ENCODE assay signal across 17 cellular contexts in the genomic region with DNA sequence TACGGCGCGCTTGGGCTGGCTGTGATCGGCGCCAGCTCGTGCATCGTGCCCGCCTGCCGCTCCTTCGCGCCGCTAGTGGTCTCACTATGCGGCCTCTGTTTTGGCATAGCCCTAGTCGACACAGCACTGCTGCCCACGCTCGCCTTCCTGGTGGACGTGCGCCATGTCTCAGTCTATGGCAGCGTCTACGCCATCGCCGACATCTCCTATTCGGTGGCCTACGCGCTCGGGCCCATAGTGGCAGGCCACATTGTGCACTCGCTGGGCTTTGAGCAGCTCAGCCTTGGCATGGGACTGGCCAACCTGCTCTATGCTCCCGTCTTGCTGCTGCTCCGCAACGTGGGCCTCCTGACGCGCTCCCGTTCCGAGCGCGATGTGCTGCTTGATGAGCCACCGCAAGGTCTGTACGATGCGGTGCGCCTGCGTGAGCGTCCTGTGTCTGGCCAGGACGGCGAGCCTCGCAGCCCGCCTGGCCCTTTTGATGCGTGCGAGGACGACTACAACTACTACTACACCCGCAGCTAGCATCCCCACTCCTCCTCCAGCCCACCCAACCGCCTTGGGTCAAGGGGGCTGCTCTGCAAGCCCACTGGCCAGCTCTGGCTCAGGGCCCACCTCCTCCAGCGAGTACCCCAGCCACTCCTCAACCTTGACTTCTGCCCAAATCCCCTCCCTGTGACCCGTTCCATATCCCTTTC. TPM values are rescaled to one million over a fixed set of nuclear protein-coding genes. Genes with fewer than 3 reads are reported as not detected.
DNase-seq lines count a peak whose midpoint lies in the region; ATAC-seq and TF ChIP-seq lines count a peak whose summit lies in the region.
"Had no signal": no experiment of that assay in that cellular context is flagged by ENCODE, and none has a peak within 500 bp of the region (broad histone marks: within the 10 kb centered on the region; RNA-seq: fewer than 3 reads in every experiment).

No MANE protein-coding gene starts in this region.

- no peaks in the 10 kb centered on the region for H3K36me3 ChIP-seq in neural cell (ENCODE audit: insufficient read depth, low read length)
- H3K36me3 ChIP-seq in aorta (ENCODE audit: control insufficient read depth in 1 of 2, insufficient read depth in 2 of 2, low read length in 1 of 2): no peaks in the 10 kb centered on the region
- H3K36me3 ChIP-seq: breast epithelium, stomach had no signal

- H3K9ac ChIP-seq in neural cell (ENCODE audit: low read length): no peak overlapping the region

- no peaks in the 10 kb centered on the region for H3K4me1 ChIP-seq in aorta (ENCODE audit: control insufficient read depth in 1 of 2, insufficient read depth in 2 of 2, low read length in 2 of 2)

- POLR2A ChIA-PET in activated naive CD8-positive, alpha-beta T cell treated with anti-CD3 and anti-CD28 coated beads, Interleukin-2, amount 10 ng/mL, durations not matched to agents 7 days and 5 days (lab: Charles Lee): no interaction called here

- peaks cover 8% of the 10 kb centered on the region for H3K36me3 Mint-ChIP-seq in activated naive CD8-positive, alpha-beta T cell treated with anti-CD3 and anti-CD28 coated beads, Interleukin-2, amount 10 ng/mL, durations not matched to agents 7 days and 5 days
- H3K36me3 Mint-ChIP-seq in activated naive CD8-positive, alpha-beta T cell treated with anti-CD3 and anti-CD28 coated beads for 36 hours: peaks cover 9% of the 10 kb centered on the region
- H3K36me3 Mint-ChIP-seq in brain: no peaks in the 10 kb centered on the region

- H3K27ac ChIP-seq in neural cell (ENCODE audit: low read length) (no peak overlapping the region), aorta (ENCODE audit: low read depth in 1 of 2, low read length in 2 of 2) (no peak overlapping the region)
- H3K27ac ChIP-seq: breast epithelium, stomach had no signal

- 4 to 6% methylated on average over 52 to 53 of the region's 53 CpGs for WGBS in aorta, 2 donors

- H3K4me2 ChIP-seq in neural cell (ENCODE audit: low read length): no peak overlapping the region

- H3K9me3 ChIP-seq in neural cell (ENCODE audit: low read length) (no peaks in the 10 kb centered on the region), aorta (ENCODE audit: control insufficient read depth, low read length) (no peaks in the 10 kb centered on the region)
- H3K9me3 ChIP-seq: breast epithelium, mucosa of descending colon had no signal

- intact Hi-C loops in aorta (cut with DNase I): no loop called here

- H3K27me3 ChIP-seq in neural cell (ENCODE audit: insufficient read depth, low read depth, low read length) (peaks cover 100% of the 10 kb centered on the region), aorta (ENCODE audit: control insufficient read depth in 1 of 2, insufficient read depth in 2 of 2, low read length in 1 of 2) (peaks cover 0 to 6% of the 10 kb centered on the region in 2 donors)

- H3K4me3 ChIP-seq in neural cell (ENCODE audit: low read length) (peak overlapping the region; percentile 65), aorta (ENCODE audit: low read length in 2 of 2) (no peak overlapping the region)
- H3K4me3 ChIP-seq: mucosa of descending colon, stomach had no signal

- H3K79me2 ChIP-seq in neural cell (replicated peaks; ENCODE audit: insufficient read depth, low read length): no peaks in the 10 kb centered on the region

- no peak for DNase-seq in activated naive CD8-positive, alpha-beta T cell treated with anti-CD3 and anti-CD28 coated beads, Interleukin-2, amount 10 ng/mL, durations not matched to agents 7 days and 5 days
- no peak for DNase-seq in activated naive CD8-positive, alpha-beta T cell treated with anti-CD3 and anti-CD28 coated beads for 36 hours
- peak; percentile 32 to 70 for DNase-seq in aorta
- DNase-seq in HT-29 (ENCODE audit: low spot score): no peak
- no peak for DNase-seq in Kasumi-1 (lab: John Stamatoyannopoulos, UW)
- DNase-seq in SK-N-DZ (ENCODE audit: low spot score): no peak
- DNase-seq: activated naive CD4-positive, alpha-beta T cell treated with Interleukin-2 at 50 U/mL for 16 hours; KBM-7; left cardiac atrium; mucosa of descending colon; NCI-H1105 treated with DMSO at 0.1 percent for 48 hours; stimulated activated CD4-positive, alpha-beta T cell treated with anti-CD3 and anti-CD28 coated beads, Interleukin-12 subunit alpha, Interleukin-12 subunit beta, amount 100 ng/mL, for 4 hours; stomach had no signal

- peak overlapping the region; percentile 83 for H3K27ac Mint-ChIP-seq in activated naive CD8-positive, alpha-beta T cell treated with anti-CD3 and anti-CD28 coated beads, Interleukin-2, amount 10 ng/mL, durations not matched to agents 7 days and 5 days
- no peak overlapping the region for H3K27ac Mint-ChIP-seq in activated naive CD8-positive, alpha-beta T cell treated with anti-CD3 and anti-CD28 coated beads for 36 hours
- peak overlapping the region in 2 of 5 experiments; percentile 11 for H3K27ac Mint-ChIP-seq in brain

- H3F3A ChIP-seq in neural cell (ENCODE audit: insufficient read depth, low read length, poor library complexity, severe bottlenecking): no peaks in the 10 kb centered on the region

- no peak for ATAC-seq in activated naive CD8-positive, alpha-beta T cell treated with anti-CD3 and anti-CD28 coated beads, Interleukin-2, amount 10 ng/mL, durations not matched to agents 7 days and 5 days (ENCODE audit: low read depth)
- ATAC-seq in aorta (ENCODE audit: low FRiP score): no peak
- ATAC-seq: mucosa of descending colon had no signal

- TF ChIP-seq RAD21 in neural cell (conservative IDR thresholded peaks at IDR 0.05): no peak

- peaks cover 5% of the 10 kb centered on the region for H3K4me1 Mint-ChIP-seq in activated naive CD8-positive, alpha-beta T cell treated with anti-CD3 and anti-CD28 coated beads, Interleukin-2, amount 10 ng/mL, durations not matched to agents 7 days and 5 days
- peaks cover 12% of the 10 kb centered on the region for H3K4me1 Mint-ChIP-seq in activated naive CD8-positive, alpha-beta T cell treated with anti-CD3 and anti-CD28 coated beads for 36 hours
- H3K4me1 Mint-ChIP-seq in brain: peaks cover 58% of the 10 kb centered on the region

- no peaks in the 10 kb centered on the region for H3K9me2 ChIP-seq in neural cell (ENCODE audit: insufficient read depth, low read length)

- no peaks in the 10 kb centered on the region for H4K20me1 ChIP-seq in neural cell (ENCODE audit: insufficient read depth)

- peaks cover 78% of the 10 kb centered on the region for H3K27me3 Mint-ChIP-seq in activated naive CD8-positive, alpha-beta T cell treated with anti-CD3 and anti-CD28 coated beads, Interleukin-2, amount 10 ng/mL, durations not matched to agents 7 days and 5 days
- H3K27me3 Mint-ChIP-seq in activated naive CD8-positive, alpha-beta T cell treated with anti-CD3 and anti-CD28 coated beads for 36 hours: peaks cover 88% of the 10 kb centered on the region
- peaks cover 98% of the 10 kb centered on the region for H3K27me3 Mint-ChIP-seq in brain

- no peak for TF ChIP-seq EP300 in neural cell (conservative IDR thresholded peaks at IDR 0.05; ENCODE audit: poor library complexity, severe bottlenecking)

- TF ChIP-seq CTCF in brain (conservative IDR thresholded peaks at IDR 0.05) (no peak), neural cell (IDR thresholded peaks at IDR 0.05; ENCODE audit: poor library complexity, severe bottlenecking) (no peak)

- no peak overlapping the region for H2AFZ ChIP-seq in neural cell (ENCODE audit: low read depth, low read length)

- H3K4me3 Mint-ChIP-seq in activated naive CD8-positive, alpha-beta T cell treated with anti-CD3 and anti-CD28 coated beads, Interleukin-2, amount 10 ng/mL, durations not matched to agents 7 days and 5 days: peak overlapping the region; percentile 44
- H3K4me3 Mint-ChIP-seq in activated naive CD8-positive, alpha-beta T cell treated with anti-CD3 and anti-CD28 coated beads for 36 hours: no peak overlapping the region
- H3K4me3 Mint-ChIP-seq in brain: peak overlapping the region; percentile 78 to 87 (median 81)

- peaks cover 8% of the 10 kb centered on the region for H3K9me3 Mint-ChIP-seq in activated naive CD8-positive, alpha-beta T cell treated with anti-CD3 and anti-CD28 coated beads, Interleukin-2, amount 10 ng/mL, durations not matched to agents 7 days and 5 days
- H3K9me3 Mint-ChIP-seq in activated naive CD8-positive, alpha-beta T cell treated with anti-CD3 and anti-CD28 coated beads for 36 hours: peaks cover 13% of the 10 kb centered on the region
- H3K9me3 Mint-ChIP-seq in brain: peaks cover 0 to 15% (median 3%) of the 10 kb centered on the region in 5 experiments

RNA-seq across cellular contexts. Expression of a gene that starts 1.9 kb away (rescaled TPM):
- total RNA-seq in activated naive CD8-positive, alpha-beta T cell treated with anti-CD3 and anti-CD28 coated beads, Interleukin-2, amount 10 ng/mL, durations not matched to agents 7 days and 5 days: not detected
- not detected for total RNA-seq in activated naive CD8-positive, alpha-beta T cell treated with anti-CD3 and anti-CD28 coated beads for 36 hours
- polyA plus RNA-seq in brain (ENCODE audit: insufficient read depth, low read depth, low replicate concordance) (1.2 TPM), neural cell (not detected in 2 replicates), aorta (not detected)
- not detected in 2 replicates for polyA minus RNA-seq in neural cell
- total RNA-seq in aorta: not detected
- total RNA-seq in HT-29 (2014; rRNA removed; shearing (Covaris generic)): not detected in 2 replicates
- polyA plus RNA-seq in SK-N-DZ (2014; cell fraction: cytosol; rRNA removed): 12.1 and 12.9 TPM in 2 replicates
- 6.0 and 6.4 TPM in 2 replicates for polyA plus RNA-seq in SK-N-DZ (2014; cell fraction: nucleus; rRNA removed)
- total RNA-seq: breast epithelium, left cardiac atrium, SK-MEL-5 had no signal

RNA-seq across cellular contexts. Expression of a gene that starts 1.9 kb away (rescaled TPM):
- not detected for total RNA-seq in activated naive CD8-positive, alpha-beta T cell treated with anti-CD3 and anti-CD28 coated beads, Interleukin-2, amount 10 ng/mL, durations not matched to agents 7 days and 5 days
- not detected for total RNA-seq in activated naive CD8-positive, alpha-beta T cell treated with anti-CD3 and anti-CD28 coated beads for 36 hours
- polyA plus RNA-seq in brain (ENCODE audit: insufficient read depth, low read depth, low replicate concordance) (not detected), neural cell (not detected in 2 replicates), aorta (not detected)
- polyA minus RNA-seq in neural cell: not detected in 2 replicates
- total RNA-seq in aorta: not detected
- not detected in 2 replicates for total RNA-seq in HT-29 (2014; rRNA removed; shearing (Covaris generic))
- 1.2 and 2.8 TPM in 2 replicates for polyA plus RNA-seq in SK-N-DZ (2014; cell fraction: cytosol; rRNA removed)
- polyA plus RNA-seq in SK-N-DZ (2014; cell fraction: nucleus; rRNA removed): 1.3 and 3.5 TPM in 2 replicates
- total RNA-seq: breast epithelium, left cardiac atrium, SK-MEL-5 had no signal
- polyA plus RNA-seq: stomach had no signal

Comparison
In these comparisons a context has a peak if more than half of its experiments do, and no peak if none do; other contexts are left out.
1. DNase-seq: peak in aorta (2 of 2); none in activated naive CD8-positive, alpha-beta T cell treated with anti-CD3 and anti-CD28 coated beads, Interleukin-2, amount 10 ng/mL, durations not matched to agents 7 days and 5 days (single experiment), activated naive CD8-positive, alpha-beta T cell treated with anti-CD3 and anti-CD28 coated beads for 36 hours (single experiment), HT-29 (single experiment), Kasumi-1 (0 of 2) and SK-N-DZ (single experiment).